Comparison of ENCODE assay signal across 17 cellular contexts in genomic region chr12:132747395-132747794, GRCh38.
"Had no signal": no experiment of that assay in that cellular context is flagged by ENCODE, and none has a peak within 500 bp of the region (broad histone marks: within the 10 kb centered on the region; RNA-seq: fewer than 3 reads in every experiment).

No MANE protein-coding gene starts in this region.

- H3K27ac ChIP-seq: coronary artery, dorsolateral prefrontal cortex, heart left ventricle, left lung, spleen, thyroid gland had no signal

- H3K4me3 ChIP-seq: coronary artery, dorsolateral prefrontal cortex, heart left ventricle, left lung, spleen, thyroid gland had no signal

- DNase-seq: dorsolateral prefrontal cortex; effector memory CD4-positive, alpha-beta T cell; hippocampal formation; kidney glomerular epithelial cell; mesendoderm; naive B cell; spleen; stimulated activated CD4-positive, alpha-beta T cell treated with anti-CD3 and anti-CD28 coated beads, Interleukin-2, amount 100 ng/mL, for 24 hours; stimulated activated CD4-positive, alpha-beta T cell treated with anti-CD3 and anti-CD28 coated beads, Interleukin-4, amount 100 ng/mL, for 4 hours; stimulated activated naive CD4-positive, alpha-beta T cell treated with Interleukin-2 at 50 U/mL for 16 hours; thyroid gland had no signal

- H3K9me3 Mint-ChIP-seq: nephron, type B pancreatic cell had no signal

- H3K4me1 ChIP-seq: heart left ventricle, left lung, spleen, thyroid gland had no signal

- H3K27me3 Mint-ChIP-seq: naive B cell, type B pancreatic cell had no signal

- ATAC-seq: left lung, sciatic nerve had no signal

- H3K4me1 Mint-ChIP-seq: nephron had no signal

- H3K4me3 Mint-ChIP-seq: nephron, type B pancreatic cell had no signal

- H3K9me3 ChIP-seq: heart left ventricle, left lung, spleen, thyroid gland had no signal

- H3K27ac Mint-ChIP-seq: nephron, type B pancreatic cell had no signal

- H3K27me3 ChIP-seq: dorsolateral prefrontal cortex, heart left ventricle, left lung, spleen, thyroid gland had no signal
